9 cellular contexts compared by ENCODE assay signal in genomic region chr1:18972531-18972930, GRCh38. TPM values are rescaled to one million over a fixed set of nuclear protein-coding genes. Genes with fewer than 3 reads are reported as not detected.
DNase-seq lines count a peak whose midpoint lies in the region; ATAC-seq, FAIRE-seq and TF ChIP-seq lines count a peak whose summit lies in the region.
"Had no signal": no experiment of that assay in that cellular context is flagged by ENCODE, and none has a peak within 500 bp of the region (broad histone marks: within the 10 kb centered on the region; RNA-seq: fewer than 3 reads in every experiment).

No MANE protein-coding gene starts in this region.

- peak; percentile 57 for FAIRE-seq in keratinocyte (lab: Jason Lieb, UNC)

- H3K79me2 ChIP-seq in keratinocyte (ENCODE audit: control insufficient read depth, insufficient read depth, low read length), result no peaks in the 10 kb centered on the region

- H2AFZ ChIP-seq in keratinocyte (ENCODE audit: control insufficient read depth, low read length), result no peak overlapping the region

- H3K27ac Mint-ChIP-seq in activated CD4-positive, alpha-beta T cell treated with anti-CD3 and anti-CD28 coated beads, Interleukin-2, amount 10 ng/mL, durations not matched to agents 24 days and 14 days, result no peak overlapping the region
- H3K27ac Mint-ChIP-seq in CD14-positive monocyte, result peak overlapping the region in 1 of 7 donors; percentile 63
- H3K27ac Mint-ChIP-seq: stimulated activated memory B cell treated with anti-CD40 and anti-IgM and Interleukin-4, amounts not matched to agents 10 μg/mL and 1 μg/mL and 100 μg/mL, for 72 hours had no signal

- H3K9me3 Mint-ChIP-seq in activated CD4-positive, alpha-beta T cell treated with anti-CD3 and anti-CD28 coated beads, Interleukin-2, amount 10 ng/mL, durations not matched to agents 24 days and 14 days, result no peaks in the 10 kb centered on the region
- H3K9me3 Mint-ChIP-seq in CD14-positive monocyte, result peaks cover 0 to 1% (median 0%) of the 10 kb centered on the region in 7 donors
- H3K9me3 Mint-ChIP-seq: stimulated activated memory B cell treated with anti-CD40 and anti-IgM and Interleukin-4, amounts not matched to agents 10 μg/mL and 1 μg/mL and 100 μg/mL, for 72 hours had no signal

- H3K27me3 Mint-ChIP-seq in activated CD4-positive, alpha-beta T cell treated with anti-CD3 and anti-CD28 coated beads, Interleukin-2, amount 10 ng/mL, durations not matched to agents 24 days and 14 days, result peaks cover 14% of the 10 kb centered on the region
- peaks cover 3 to 11% (median 3%) of the 10 kb centered on the region in 3 donors for H3K27me3 Mint-ChIP-seq in CD14-positive monocyte (ENCODE audit: low read depth in 3 of 3)

- no peaks in the 10 kb centered on the region for H3K36me3 Mint-ChIP-seq in activated CD4-positive, alpha-beta T cell treated with anti-CD3 and anti-CD28 coated beads, Interleukin-2, amount 10 ng/mL, durations not matched to agents 24 days and 14 days (ENCODE audit: low read depth)
- H3K36me3 Mint-ChIP-seq in CD14-positive monocyte, result no peaks in the 10 kb centered on the region
- H3K36me3 Mint-ChIP-seq: stimulated activated memory B cell treated with anti-CD40 and anti-IgM and Interleukin-4, amounts not matched to agents 10 μg/mL and 1 μg/mL and 100 μg/mL, for 72 hours had no signal

- H3K4me3 ChIP-seq in keratinocyte (ENCODE audit: control insufficient read depth in 2 of 3, extremely low read depth in 1 of 3, insufficient read depth in 2 of 3, low read depth in 1 of 3, low read length in 3 of 3), result no peak overlapping the region

- no peaks in the 10 kb centered on the region for H3K9me1 ChIP-seq in keratinocyte (ENCODE audit: control insufficient read depth, extremely low read depth, insufficient read depth, low read length)

- H3K9me3 ChIP-seq in keratinocyte (ENCODE audit: control insufficient read depth, low read depth, low read length), result no peaks in the 10 kb centered on the region

- DNase-seq in stimulated activated CD4-positive, alpha-beta T cell treated with anti-CD3 and anti-CD28 coated beads, Interleukin-15, amount 100 ng/mL, for 24 hours, result peak; percentile 29
- no peak for DNase-seq in stimulated activated CD4-positive, alpha-beta T cell treated with anti-CD3 and anti-CD28 coated beads, Interleukin-4, amount 100 ng/mL, for 1 hour
- peak; percentile 67 for DNase-seq in activated CD4-positive, alpha-beta T cell treated with anti-CD3 and anti-CD28 coated beads, Interleukin-2, amount 10 ng/mL, durations not matched to agents 24 days and 14 days
- no peak for DNase-seq in keratinocyte (ENCODE audit: low read depth, low spot score)
- no peak for DNase-seq in GM20000 (ENCODE audit: low spot score)
- DNase-seq in COLO829 (ENCODE audit: low spot score), result no peak
- DNase-seq in CD14-positive monocyte (ENCODE audit: low spot score), result no peak

- no peak overlapping the region for H3K9ac ChIP-seq in keratinocyte (ENCODE audit: control insufficient read depth, extremely low read depth, insufficient read depth, low read length)

- intact Hi-C loops in activated CD4-positive, alpha-beta T cell treated with anti-CD3 and anti-CD28 coated beads, Interleukin-2, amount 10 ng/mL, durations not matched to agents 24 days and 14 days (cut with micrococcal nuclease), result no loop called here
- intact Hi-C loops in CD14-positive monocyte (cut with micrococcal nuclease), result no loop called here

- no peak overlapping the region for H3K27ac ChIP-seq in keratinocyte (ENCODE audit: control insufficient read depth, insufficient read depth, low read length)

- H3K4me1 ChIP-seq in keratinocyte (ENCODE audit: control insufficient read depth, extremely low read depth, insufficient read depth, low read length), result peaks cover 13% of the 10 kb centered on the region

- H3K27me3 ChIP-seq in keratinocyte (ENCODE audit: control insufficient read depth, extremely low read depth, insufficient read depth, low read length), result no peaks in the 10 kb centered on the region

- H4K20me1 ChIP-seq in keratinocyte (ENCODE audit: control insufficient read depth, extremely low read depth, insufficient read depth, low read length), result no peaks in the 10 kb centered on the region

- dilution Hi-C loops in keratinocyte (cut with MboI; ENCODE audit: extremely low pct_ligation_motif_present, low sequenced_read_pairs), result no loop called here

- H3K4me2 ChIP-seq in keratinocyte (ENCODE audit: control insufficient read depth, extremely low read depth, insufficient read depth, low read depth, low read length), result no peak overlapping the region

- no peak overlapping the region for H3K4me3 Mint-ChIP-seq in activated CD4-positive, alpha-beta T cell treated with anti-CD3 and anti-CD28 coated beads, Interleukin-2, amount 10 ng/mL, durations not matched to agents 24 days and 14 days
- H3K4me3 Mint-ChIP-seq in CD14-positive monocyte, result no peak overlapping the region
- H3K4me3 Mint-ChIP-seq: stimulated activated memory B cell treated with anti-CD40 and anti-IgM and Interleukin-4, amounts not matched to agents 10 μg/mL and 1 μg/mL and 100 μg/mL, for 72 hours had no signal

- H3K36me3 ChIP-seq in keratinocyte (ENCODE audit: control insufficient read depth in 2 of 2, extremely low read depth in 1 of 2, insufficient read depth in 2 of 2, low read length in 2 of 2), result no peaks in the 10 kb centered on the region

- ATAC-seq in GM19395 (IDR thresholded peaks at IDR 0.05; ENCODE audit: unreplicated experiment), result no peak
- ATAC-seq: stimulated activated memory B cell treated with anti-CD40 and anti-IgM and Interleukin-4, amounts not matched to agents 10 μg/mL and 1 μg/mL and 100 μg/mL, for 72 hours had no signal

- peak in 2 of 3 experiments; percentile 24 to 39 for TF ChIP-seq CTCF in keratinocyte (optimal IDR thresholded peaks at IDR 0.05 in 1 of 3, IDR thresholded peaks at IDR 0.05 in 1 of 3, conservative IDR thresholded peaks at IDR 0.05 in 1 of 3; ENCODE audit: extremely low read depth in 1 of 3, insufficient read depth in 2 of 3, low read length in 3 of 3)
- no peak for TF ChIP-seq CTCF in GM20000 (IDR thresholded peaks at IDR 0.05; ENCODE audit: extremely low read depth, missing control alignments)
- TF ChIP-seq CTCF in CD14-positive monocyte (IDR thresholded peaks at IDR 0.05), result no peak

- no peaks in the 10 kb centered on the region for H3K4me1 Mint-ChIP-seq in activated CD4-positive, alpha-beta T cell treated with anti-CD3 and anti-CD28 coated beads, Interleukin-2, amount 10 ng/mL, durations not matched to agents 24 days and 14 days
- peaks cover 15% of the 10 kb centered on the region for H3K4me1 Mint-ChIP-seq in CD14-positive monocyte
- H3K4me1 Mint-ChIP-seq: stimulated activated memory B cell treated with anti-CD40 and anti-IgM and Interleukin-4, amounts not matched to agents 10 μg/mL and 1 μg/mL and 100 μg/mL, for 72 hours had no signal

RNA-seq across cellular contexts. Expression of gene IFFO2, which starts 16.1 kb away (rescaled TPM):
- total RNA-seq in activated CD4-positive, alpha-beta T cell treated with anti-CD3 and anti-CD28 coated beads, Interleukin-2, amount 10 ng/mL, durations not matched to agents 24 days and 14 days, result 32.3 and 36.8 TPM in 2 replicates
- polyA plus RNA-seq in keratinocyte, result 55.0 to 61.5 TPM (median 57.9 TPM) in 3 replicates
- 124 TPM for polyA plus RNA-seq in keratinocyte (2011; ENCODE audit: low read depth)
- polyA plus RNA-seq in keratinocyte (2011; cell fraction: cytosol; rRNA removed), result 43.0 and 79.6 TPM in 2 replicates
- 145 and 193 TPM in 2 replicates for polyA plus RNA-seq in keratinocyte (2011; cell fraction: nucleus; rRNA removed)
- 72.9 and 75.0 TPM in 2 replicates for polyA plus RNA-seq in keratinocyte (2012; ENCODE audit: low replicate concordance)
- polyA minus RNA-seq in keratinocyte, result 106 to 194 TPM (median 118 TPM) in 3 replicates
- polyA minus RNA-seq in keratinocyte (2011; cell fraction: cytosol; rRNA and poly(A)+ RNA removed), result 127 TPM
- 82.3 and 144 TPM in 2 replicates for polyA minus RNA-seq in keratinocyte (2011; cell fraction: nucleus; rRNA and poly(A)+ RNA removed)
- under 1 TPM; 0.78 to 0.94 TPM for polyA plus RNA-seq in CD14-positive monocyte

Comparison
In these comparisons a context has a peak if more than half of its experiments do, and no peak if none do; other contexts are left out.
1. DNase-seq: peak in stimulated activated CD4-positive, alpha-beta T cell treated with anti-CD3 and anti-CD28 coated beads, Interleukin-15, amount 100 ng/mL, for 24 hours (single experiment) and activated CD4-positive, alpha-beta T cell treated with anti-CD3 and anti-CD28 coated beads, Interleukin-2, amount 10 ng/mL, durations not matched to agents 24 days and 14 days (single experiment); none in stimulated activated CD4-positive, alpha-beta T cell treated with anti-CD3 and anti-CD28 coated beads, Interleukin-4, amount 100 ng/mL, for 1 hour (single experiment), keratinocyte (single experiment), GM20000 (single experiment), COLO829 (single experiment) and CD14-positive monocyte (single experiment).
2. CTCF ChIP-seq: peak in keratinocyte (2 of 3); none in GM20000 (single experiment) and CD14-positive monocyte (single experiment).
3. RNA of gene IFFO2, which starts 16.1 kb away (polyA plus RNA-seq): 43.0 to 193 TPM in keratinocyte; 0.78 to 0.94 TPM in CD14-positive monocyte; every median in the first group is over 10 times any median in the second.